Comparison of ENCODE assay signal across 1 cellular context in the genomic region with DNA sequence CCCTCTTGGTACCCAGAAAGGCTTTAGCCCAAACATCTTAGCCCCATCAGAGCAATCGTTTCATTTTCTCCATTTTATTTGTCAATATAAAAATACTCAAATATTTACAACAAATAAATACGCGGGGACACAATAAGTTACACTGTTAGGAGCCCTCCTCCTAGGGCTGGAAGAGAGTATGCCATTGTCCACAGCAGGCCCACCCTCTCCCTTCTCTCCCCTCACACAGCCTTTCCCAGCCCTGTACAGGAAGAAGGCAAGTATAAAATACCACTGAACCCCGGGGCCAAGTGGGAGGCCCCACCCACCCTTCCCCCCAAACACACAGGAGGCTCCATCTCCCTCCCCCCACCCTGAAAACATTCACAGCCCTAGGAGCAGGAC.
TF ChIP-seq lines count a peak whose summit lies in the region.

No MANE protein-coding gene starts in this region.

TF ChIP-seq in K562, 482 proteins besides CTCF, POLR2A, EP300 and RAD21:
- TF ChIP-seq KLF6 (CRISPR knock-in tag; IDR thresholded peaks at IDR 0.05; ENCODE audit: borderline replicate concordance): no peak
- no peak for TF ChIP-seq TEAD2 (tag; IDR thresholded peaks at IDR 0.05)
- TF ChIP-seq ZC3H11A (IDR thresholded peaks at IDR 0.05; ENCODE audit: low read depth, low read length): no peak
TF ChIP-seq in K562: peak in this region for 0.
